11 cellular contexts compared by ENCODE assay signal in genomic region chr10:24603333-24603732, GRCh38.
DNase-seq lines count a peak whose midpoint lies in the region; ATAC-seq, FAIRE-seq and TF ChIP-seq lines count a peak whose summit lies in the region.
"Had no signal": no experiment of that assay in that cellular context is flagged by ENCODE, and none has a peak within 500 bp of the region (broad histone marks: within the 10 kb centered on the region; RNA-seq: fewer than 3 reads in every experiment).

No MANE protein-coding gene starts in this region.

- TF ChIP-seq POLR2A in endothelial cell of umbilical vein (IDR thresholded peaks at IDR 0.05; ENCODE audit: low read depth, low read length) = no peak

- POLR2A ChIA-PET in endothelial cell of umbilical vein (lab: Charles Lee) = no interaction called here

- FAIRE-seq in endothelial cell of umbilical vein (lab: Jason Lieb, UNC) = no peak

- H3K9me1 ChIP-seq in endothelial cell of umbilical vein (replicated peaks; ENCODE audit: control insufficient read depth, extremely low read depth, insufficient read depth, low read length) = no peaks in the 10 kb centered on the region

- H3K9me3 Mint-ChIP-seq in activated naive CD4-positive, alpha-beta T cell treated with anti-CD3 and anti-CD28 coated beads for 36 hours = no peaks in the 10 kb centered on the region
- no peaks in the 10 kb centered on the region for H3K9me3 Mint-ChIP-seq in T-helper 1 cell treated with Interleukin-12 subunit alpha and Interleukin-12 subunit beta and Interleukin-4 antibody, amounts not matched to agents 30 μg/mL and 1 μg/mL, for 36 hours
- peaks cover 4% of the 10 kb centered on the region for H3K9me3 Mint-ChIP-seq in stimulated activated naive CD8-positive, alpha-beta T cell treated with anti-CD3 and anti-CD28 coated beads, Interleukin-15, Interleukin-2, amounts not matched to agents 100 ng/mL and 50 ng/mL, for 24 hours
- H3K9me3 Mint-ChIP-seq: nephron had no signal

- no peak overlapping the region for H3K4me3 ChIP-seq in endothelial cell of umbilical vein (replicated peaks in 1 of 3; ENCODE audit: insufficient read depth in 1 of 3, low read depth in 1 of 3, low read length in 3 of 3)
- H3K4me3 ChIP-seq: PC-9 had no signal

- H3K4me1 ChIP-seq in endothelial cell of umbilical vein (ENCODE audit: control insufficient read depth, extremely low read depth, insufficient read depth, low read length) = no peaks in the 10 kb centered on the region

- peaks cover 11 to 26% of the 10 kb centered on the region in 2 experiments for H3K36me3 ChIP-seq in endothelial cell of umbilical vein (ENCODE audit: control insufficient read depth in 2 of 2, extremely low read depth in 1 of 2, insufficient read depth in 2 of 2, low read length in 2 of 2)

- H2AFZ ChIP-seq in endothelial cell of umbilical vein (ENCODE audit: low read depth, low read length) = no peak overlapping the region
- H2AFZ ChIP-seq: PC-9 had no signal

- no peak for TF ChIP-seq CTCF in endothelial cell of umbilical vein (IDR thresholded peaks at IDR 0.05; ENCODE audit: extremely low read depth in 1 of 2, insufficient read depth in 1 of 2, low read depth in 1 of 2, low read length in 2 of 2)

- no peak overlapping the region for H3K9ac ChIP-seq in endothelial cell of umbilical vein (replicated peaks; ENCODE audit: extremely low read depth, insufficient read depth, low read length)

- H3K36me3 Mint-ChIP-seq in activated naive CD4-positive, alpha-beta T cell treated with anti-CD3 and anti-CD28 coated beads for 36 hours (ENCODE audit: low read depth) = peaks cover 12% of the 10 kb centered on the region
- peaks cover 26% of the 10 kb centered on the region for H3K36me3 Mint-ChIP-seq in T-helper 1 cell treated with Interleukin-12 subunit alpha and Interleukin-12 subunit beta and Interleukin-4 antibody, amounts not matched to agents 30 μg/mL and 1 μg/mL, for 36 hours (ENCODE audit: low read depth)
- peaks cover 54% of the 10 kb centered on the region for H3K36me3 Mint-ChIP-seq in stimulated activated naive CD8-positive, alpha-beta T cell treated with anti-CD3 and anti-CD28 coated beads, Interleukin-15, Interleukin-2, amounts not matched to agents 100 ng/mL and 50 ng/mL, for 24 hours (ENCODE audit: low read depth)

- no peak overlapping the region for H3K4me2 ChIP-seq in endothelial cell of umbilical vein (ENCODE audit: insufficient read depth, low read length)
- H3K4me2 ChIP-seq: PC-9 had no signal

- dilution Hi-C loops in endothelial cell of umbilical vein (cut with MboI; ENCODE audit: extremely low pct_ligation_motif_present, low sequenced_read_pairs) = no loop called here

- peaks cover 20% of the 10 kb centered on the region for H3K4me1 Mint-ChIP-seq in activated naive CD4-positive, alpha-beta T cell treated with anti-CD3 and anti-CD28 coated beads for 36 hours (ENCODE audit: low read depth)
- H3K4me1 Mint-ChIP-seq in T-helper 1 cell treated with Interleukin-12 subunit alpha and Interleukin-12 subunit beta and Interleukin-4 antibody, amounts not matched to agents 30 μg/mL and 1 μg/mL, for 36 hours (ENCODE audit: low read depth) = peaks cover 13% of the 10 kb centered on the region
- H3K4me1 Mint-ChIP-seq in stimulated activated naive CD8-positive, alpha-beta T cell treated with anti-CD3 and anti-CD28 coated beads, Interleukin-15, Interleukin-2, amounts not matched to agents 100 ng/mL and 50 ng/mL, for 24 hours (ENCODE audit: low read depth) = peaks cover 27% of the 10 kb centered on the region
- H3K4me1 Mint-ChIP-seq: nephron had no signal

- peak overlapping the region; percentile 76 for H3K27ac Mint-ChIP-seq in activated naive CD4-positive, alpha-beta T cell treated with anti-CD3 and anti-CD28 coated beads for 36 hours
- peak overlapping the region; percentile 66 for H3K27ac Mint-ChIP-seq in T-helper 1 cell treated with Interleukin-12 subunit alpha and Interleukin-12 subunit beta and Interleukin-4 antibody, amounts not matched to agents 30 μg/mL and 1 μg/mL, for 36 hours
- H3K27ac Mint-ChIP-seq in stimulated activated naive CD8-positive, alpha-beta T cell treated with anti-CD3 and anti-CD28 coated beads, Interleukin-15, Interleukin-2, amounts not matched to agents 100 ng/mL and 50 ng/mL, for 24 hours = peak overlapping the region; percentile 92

- intact Hi-C loops in activated naive CD4-positive, alpha-beta T cell treated with anti-CD3 and anti-CD28 coated beads for 36 hours (cut with micrococcal nuclease) = no loop called here
- intact Hi-C loops in endothelial cell of umbilical vein (cut with micrococcal nuclease) = no loop called here

- no peak overlapping the region for H3K27ac ChIP-seq in endothelial cell of umbilical vein (ENCODE audit: insufficient read depth, low read depth, low read length)
- H3K27ac ChIP-seq: PC-9 had no signal

- no peaks in the 10 kb centered on the region for H3K9me3 ChIP-seq in endothelial cell of umbilical vein (replicated peaks; ENCODE audit: control insufficient read depth, insufficient read depth, low read length)

- BruUV-seq in endothelial cell of umbilical vein (replicated peaks; lab: Mats Ljungman, UMichigan) = no TSS peak

- H3K4me3 Mint-ChIP-seq in activated naive CD4-positive, alpha-beta T cell treated with anti-CD3 and anti-CD28 coated beads for 36 hours = no peak overlapping the region
- no peak overlapping the region for H3K4me3 Mint-ChIP-seq in T-helper 1 cell treated with Interleukin-12 subunit alpha and Interleukin-12 subunit beta and Interleukin-4 antibody, amounts not matched to agents 30 μg/mL and 1 μg/mL, for 36 hours
- H3K4me3 Mint-ChIP-seq in stimulated activated naive CD8-positive, alpha-beta T cell treated with anti-CD3 and anti-CD28 coated beads, Interleukin-15, Interleukin-2, amounts not matched to agents 100 ng/mL and 50 ng/mL, for 24 hours = peak overlapping the region; percentile 47
- H3K4me3 Mint-ChIP-seq: nephron had no signal

- H3K27me3 ChIP-seq in endothelial cell of umbilical vein (ENCODE audit: control insufficient read depth in 2 of 2, insufficient read depth in 2 of 2, low read length in 2 of 2) = no peaks in the 10 kb centered on the region

- no peaks in the 10 kb centered on the region for H4K20me1 ChIP-seq in endothelial cell of umbilical vein (replicated peaks; ENCODE audit: control insufficient read depth, extremely low read depth, insufficient read depth, low read length)

- peak; percentile 49 for DNase-seq in activated naive CD4-positive, alpha-beta T cell treated with anti-CD3 and anti-CD28 coated beads for 36 hours
- no peak for DNase-seq in activated naive CD4-positive, alpha-beta T cell treated with Interleukin-2 at 50 U/mL for 16 hours
- DNase-seq in endothelial cell of umbilical vein (ENCODE audit: low read depth, low spot score) (no peak), DMS114 treated with DMSO at 0.1 percent for 48 hours (lab: John Stamatoyannopoulos, UW; ENCODE audit: unreplicated experiment) (no peak)
- DNase-seq: NCI-H1436, PC-9 had no signal

- no peaks in the 10 kb centered on the region for H3K27me3 Mint-ChIP-seq in activated naive CD4-positive, alpha-beta T cell treated with anti-CD3 and anti-CD28 coated beads for 36 hours (ENCODE audit: low read depth)
- H3K27me3 Mint-ChIP-seq in T-helper 1 cell treated with Interleukin-12 subunit alpha and Interleukin-12 subunit beta and Interleukin-4 antibody, amounts not matched to agents 30 μg/mL and 1 μg/mL, for 36 hours (ENCODE audit: low read depth) = no peaks in the 10 kb centered on the region
- no peaks in the 10 kb centered on the region for H3K27me3 Mint-ChIP-seq in stimulated activated naive CD8-positive, alpha-beta T cell treated with anti-CD3 and anti-CD28 coated beads, Interleukin-15, Interleukin-2, amounts not matched to agents 100 ng/mL and 50 ng/mL, for 24 hours

- H3K79me2 ChIP-seq in endothelial cell of umbilical vein (ENCODE audit: control insufficient read depth, insufficient read depth, low read length) = no peaks in the 10 kb centered on the region

- ATAC-seq in HG03097 (IDR thresholded peaks at IDR 0.05; ENCODE audit: low FRiP score, unreplicated experiment) (no peak), HG03378 (IDR thresholded peaks at IDR 0.05; ENCODE audit: unreplicated experiment) (no peak)

- CTCF ChIA-PET in activated naive CD4-positive, alpha-beta T cell treated with anti-CD3 and anti-CD28 coated beads for 36 hours (lab: Charles Lee) = no interaction called here
- CTCF ChIA-PET in endothelial cell of umbilical vein (lab: Charles Lee) = no interaction called here

TF ChIP-seq in endothelial cell of umbilical vein, 7 proteins besides CTCF, POLR2A, EP300 and RAD21:
- TF ChIP-seq JUN (IDR thresholded peaks at IDR 0.05; ENCODE audit: borderline replicate concordance, insufficient read depth, insufficient read length, low read depth) = peak; percentile 50
- TF ChIP-seq FOS (IDR thresholded peaks at IDR 0.05; ENCODE audit: borderline replicate concordance, insufficient read depth, low read length) = no peak
